In the genomic region with DNA sequence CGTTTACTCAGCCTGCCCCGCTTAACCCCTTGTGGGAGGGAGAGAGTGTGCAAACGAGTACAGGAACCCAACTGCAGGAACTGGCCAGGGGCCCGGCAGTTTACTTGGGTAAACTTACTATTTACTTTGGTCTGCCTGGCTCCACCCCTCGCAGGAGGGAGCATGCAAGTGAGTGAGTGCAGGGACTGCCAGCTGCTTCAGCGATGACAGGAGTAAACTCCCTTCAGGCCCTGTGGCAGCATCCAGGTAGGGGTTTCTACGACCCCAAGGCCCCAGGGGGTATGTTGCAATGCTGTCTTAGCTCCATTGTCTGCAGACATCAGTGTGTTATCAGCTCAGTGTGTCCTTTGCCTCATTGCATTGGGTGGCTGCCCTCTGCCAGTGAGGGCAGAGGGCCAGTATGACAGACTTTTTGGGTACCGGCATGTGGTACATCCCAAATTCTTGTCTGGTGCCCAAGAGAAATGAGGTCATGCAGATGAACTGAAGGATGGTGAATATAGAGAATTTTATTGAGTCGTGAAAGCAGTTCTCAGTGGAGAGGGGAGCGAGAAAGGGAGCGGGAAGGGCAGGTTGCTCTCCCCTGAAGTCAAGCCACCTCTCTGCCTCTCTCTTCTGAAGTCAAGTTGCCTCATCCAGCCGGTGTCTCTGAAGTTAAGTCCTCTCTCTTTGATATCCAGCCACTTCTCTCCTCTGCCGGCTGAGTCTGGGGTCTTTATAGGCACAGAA, we compare ENCODE assay signal across 14 cellular contexts.
DNase-seq lines count a peak whose midpoint lies in the region.
"Had no signal": no experiment of that assay in that cellular context is flagged by ENCODE, and none has a peak within 500 bp of the region (broad histone marks: within the 10 kb centered on the region; RNA-seq: fewer than 3 reads in every experiment).

No MANE protein-coding gene starts in this region.

- H3K27me3 ChIP-seq in H7 (ENCODE audit: control insufficient read depth, insufficient read depth, low read length) (no peaks in the 10 kb centered on the region), iPS-15b (ENCODE audit: control insufficient read depth, insufficient read depth, low read length) (no peaks in the 10 kb centered on the region), trophoblast cell (ENCODE audit: insufficient read depth, low read length) (no peaks in the 10 kb centered on the region)

- no peak overlapping the region for H2AFZ ChIP-seq in trophoblast cell (ENCODE audit: insufficient read depth, low read length, poor library complexity)

- no CpG with 5 or more reads among the region's 13 CpGs for WGBS in trophoblast cell (ENCODE audit: extremely low coverage, insufficient coverage, insufficient read length)

- DNase-seq in H7, result peak; percentile 32
- peak; percentile 90 for DNase-seq in NCI-H69 (lab: John Stamatoyannopoulos, UW)
- no peak for DNase-seq in trophoblast cell
- no peak for DNase-seq in NCI-H187 (lab: John Stamatoyannopoulos, UW)
- no peak for DNase-seq in middle frontal gyrus (ENCODE audit: extremely low spot score, low spot score)
- no peak for DNase-seq in stimulated activated CD8-positive, alpha-beta memory T cell treated with anti-CD3 and anti-CD28 coated beads, Interleukin-4, amount 100 ng/mL, for 48 hours
- DNase-seq in activated CD4-positive, alpha-beta memory T cell treated with anti-CD3 and anti-CD28 coated beads, Interleukin-2, amount 10 ng/mL, durations not matched to agents 7 days and 5 days, result no peak
- DNase-seq: naive thymus-derived CD8-positive, alpha-beta T cell; NCI-H2081 treated with DMSO at 0.1 percent for 48 hours; right cardiac atrium; stimulated activated CD4-positive, alpha-beta T cell treated with anti-CD3 and anti-CD28 coated beads, Interleukin-2, amount 100 ng/mL, for 48 hours had no signal

- H3K27ac ChIP-seq in trophoblast cell (ENCODE audit: low read depth, low read length), result peak overlapping the region; percentile 33
- H3K27ac ChIP-seq: SK-N-MC had no signal

- H3K4me2 ChIP-seq in trophoblast cell (ENCODE audit: low read length), result peak overlapping the region; percentile 45

- H3K27me3 Mint-ChIP-seq in activated CD4-positive, alpha-beta memory T cell treated with anti-CD3 and anti-CD28 coated beads, Interleukin-2, amount 10 ng/mL, durations not matched to agents 7 days and 5 days, result no peaks in the 10 kb centered on the region
- H3K27me3 Mint-ChIP-seq: activated naive CD4-positive, alpha-beta T cell treated with anti-CD3 and anti-CD28 coated beads, Interleukin-2, amount 50 U/mL, for 24 hours; naive thymus-derived CD8-positive, alpha-beta T cell had no signal

- no peak overlapping the region for H3K23ac ChIP-seq in trophoblast cell (ENCODE audit: low read length)

- H4K8ac ChIP-seq in trophoblast cell (ENCODE audit: low read depth, low read length), result no peak overlapping the region

- CTCF ChIA-PET in activated CD4-positive, alpha-beta memory T cell treated with anti-CD3 and anti-CD28 coated beads, Interleukin-2, amount 10 ng/mL, durations not matched to agents 7 days and 5 days (lab: Charles Lee), result no interaction called here

- H3K18ac ChIP-seq in trophoblast cell (ENCODE audit: low read length), result no peak overlapping the region

- H3K4me1 ChIP-seq in iPS-15b (ENCODE audit: control insufficient read depth, insufficient read depth, low read length) (peaks cover 12% of the 10 kb centered on the region), trophoblast cell (ENCODE audit: control insufficient read depth in 1 of 2, insufficient read depth in 2 of 2, low read length in 2 of 2) (peaks cover 6 to 11% of the 10 kb centered on the region in 2 experiments)

- H3K9me3 ChIP-seq in iPS-15b (ENCODE audit: control insufficient read depth, insufficient read depth, low read length), result no peaks in the 10 kb centered on the region
- H3K9me3 ChIP-seq in trophoblast cell (ENCODE audit: insufficient read depth, low read depth, low read length), result no peaks in the 10 kb centered on the region

- H3K79me1 ChIP-seq in trophoblast cell (ENCODE audit: low read length), result peaks cover 3% of the 10 kb centered on the region

- no peak overlapping the region for H3K9ac ChIP-seq in iPS-15b (ENCODE audit: low read depth, low read length)
- H3K9ac ChIP-seq in trophoblast cell (ENCODE audit: low read length), result no peak overlapping the region

- H3K4me3 Mint-ChIP-seq in activated CD4-positive, alpha-beta memory T cell treated with anti-CD3 and anti-CD28 coated beads, Interleukin-2, amount 10 ng/mL, durations not matched to agents 7 days and 5 days, result no peak overlapping the region
- H3K4me3 Mint-ChIP-seq: activated naive CD4-positive, alpha-beta T cell treated with anti-CD3 and anti-CD28 coated beads, Interleukin-2, amount 50 U/mL, for 24 hours had no signal

- peak overlapping the region; percentile 10; the same call in 1 of the 2 replicates for H3K4me3 ChIP-seq in H7 (ENCODE audit: insufficient read depth, low read depth, low read length)
- peak overlapping the region; percentile 24 for H3K4me3 ChIP-seq in iPS-15b (ENCODE audit: low read depth, low read length)
- no peak overlapping the region for H3K4me3 ChIP-seq in trophoblast cell (ENCODE audit: low read depth, low read length)
- H3K4me3 ChIP-seq: SK-N-MC had no signal

- H4K91ac ChIP-seq in trophoblast cell (ENCODE audit: low read depth, low read length), result no peak overlapping the region

- no peaks in the 10 kb centered on the region for H3K4me1 Mint-ChIP-seq in activated CD4-positive, alpha-beta memory T cell treated with anti-CD3 and anti-CD28 coated beads, Interleukin-2, amount 10 ng/mL, durations not matched to agents 7 days and 5 days

- POLR2A ChIA-PET in activated CD4-positive, alpha-beta memory T cell treated with anti-CD3 and anti-CD28 coated beads, Interleukin-2, amount 10 ng/mL, durations not matched to agents 7 days and 5 days (lab: Charles Lee), result no interaction called here

- H2BK5ac ChIP-seq in trophoblast cell (ENCODE audit: low read depth, low read length, poor library complexity), result peak overlapping the region; percentile 18

- H3K36me3 Mint-ChIP-seq in activated CD4-positive, alpha-beta memory T cell treated with anti-CD3 and anti-CD28 coated beads, Interleukin-2, amount 10 ng/mL, durations not matched to agents 7 days and 5 days (ENCODE audit: low read depth), result peaks cover 10% of the 10 kb centered on the region

- no peak overlapping the region for H2BK120ac ChIP-seq in trophoblast cell (ENCODE audit: insufficient read depth, low read length, poor library complexity)

- H3K79me2 ChIP-seq in trophoblast cell (ENCODE audit: control insufficient read depth, insufficient read depth, low read length, poor library complexity), result no peaks in the 10 kb centered on the region

- no peak overlapping the region for H4K12ac ChIP-seq in trophoblast cell (ENCODE audit: low read depth, low read length)

- H2BK12ac ChIP-seq in trophoblast cell (ENCODE audit: low read length), result no peak overlapping the region

- no peak overlapping the region for H3K14ac ChIP-seq in trophoblast cell (ENCODE audit: low read length)

- no peaks in the 10 kb centered on the region for H3K36me3 ChIP-seq in H7 (replicated peaks; ENCODE audit: control insufficient read depth, insufficient read depth, low read length)
- no peaks in the 10 kb centered on the region for H3K36me3 ChIP-seq in iPS-15b (ENCODE audit: control insufficient read depth, insufficient read depth, low read length)
- H3K36me3 ChIP-seq in trophoblast cell (ENCODE audit: control insufficient read depth in 1 of 2, insufficient read depth in 2 of 2, low read length in 2 of 2), result peaks cover 0 to 1% of the 10 kb centered on the region in 2 experiments

- no peak overlapping the region for H3K27ac Mint-ChIP-seq in activated CD4-positive, alpha-beta memory T cell treated with anti-CD3 and anti-CD28 coated beads, Interleukin-2, amount 10 ng/mL, durations not matched to agents 7 days and 5 days
- H3K27ac Mint-ChIP-seq: activated naive CD4-positive, alpha-beta T cell treated with anti-CD3 and anti-CD28 coated beads, Interleukin-2, amount 50 U/mL, for 24 hours; naive thymus-derived CD8-positive, alpha-beta T cell had no signal

- H3K9me3 Mint-ChIP-seq in activated CD4-positive, alpha-beta memory T cell treated with anti-CD3 and anti-CD28 coated beads, Interleukin-2, amount 10 ng/mL, durations not matched to agents 7 days and 5 days, result peaks cover 2% of the 10 kb centered on the region
- H3K9me3 Mint-ChIP-seq: activated naive CD4-positive, alpha-beta T cell treated with anti-CD3 and anti-CD28 coated beads, Interleukin-2, amount 50 U/mL, for 24 hours had no signal

- H3K4ac ChIP-seq in trophoblast cell (ENCODE audit: low read depth, low read length), result peak overlapping the region; percentile 8

- H2AK5ac ChIP-seq in trophoblast cell (ENCODE audit: low read length), result no peak overlapping the region

Comparison
In these comparisons a context has a peak if more than half of its experiments do, and no peak if none do; other contexts are left out.
1. DNase-seq: peak in H7 (single experiment) and NCI-H69 (single experiment); none in trophoblast cell (0 of 2), NCI-H187 (0 of 2), middle frontal gyrus (single experiment), stimulated activated CD8-positive, alpha-beta memory T cell treated with anti-CD3 and anti-CD28 coated beads, Interleukin-4, amount 100 ng/mL, for 48 hours (single experiment) and activated CD4-positive, alpha-beta memory T cell treated with anti-CD3 and anti-CD28 coated beads, Interleukin-2, amount 10 ng/mL, durations not matched to agents 7 days and 5 days (single experiment).